2 cellular contexts compared by ENCODE assay signal in the genomic region with DNA sequence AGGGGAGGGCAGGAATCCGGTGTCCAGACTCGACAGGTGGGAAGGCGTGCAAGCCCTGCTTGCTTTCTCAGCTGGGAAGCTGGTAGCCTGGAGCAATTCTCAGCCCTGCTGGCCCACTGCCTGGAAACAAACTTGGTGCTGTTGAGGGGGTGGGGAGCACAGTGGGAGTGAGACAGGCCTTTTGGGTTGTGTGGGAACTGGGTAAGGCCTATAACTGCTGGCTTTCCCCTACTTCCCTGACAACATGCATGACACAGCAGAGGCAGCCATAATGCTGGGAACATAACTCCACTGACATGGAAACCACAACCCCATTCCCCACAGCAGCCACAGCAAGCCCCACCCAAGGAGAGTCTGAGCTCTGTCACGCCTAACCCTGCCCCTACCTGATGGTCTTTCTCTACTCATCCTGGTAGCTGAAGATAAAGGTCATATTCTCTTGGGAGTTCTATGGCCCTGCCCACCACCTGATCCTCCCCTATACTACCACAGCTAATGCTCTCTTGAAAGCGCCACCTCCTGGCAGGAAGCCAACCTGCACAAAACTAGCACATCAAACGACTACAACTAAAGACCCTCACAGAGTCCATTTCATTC.
TF ChIP-seq lines count a peak whose summit lies in the region.

No MANE protein-coding gene starts in this region.

TF ChIP-seq in HEK293, 187 proteins besides CTCF, POLR2A, EP300 and RAD21 (continued from another document):
- TF ChIP-seq, protein P1, sequence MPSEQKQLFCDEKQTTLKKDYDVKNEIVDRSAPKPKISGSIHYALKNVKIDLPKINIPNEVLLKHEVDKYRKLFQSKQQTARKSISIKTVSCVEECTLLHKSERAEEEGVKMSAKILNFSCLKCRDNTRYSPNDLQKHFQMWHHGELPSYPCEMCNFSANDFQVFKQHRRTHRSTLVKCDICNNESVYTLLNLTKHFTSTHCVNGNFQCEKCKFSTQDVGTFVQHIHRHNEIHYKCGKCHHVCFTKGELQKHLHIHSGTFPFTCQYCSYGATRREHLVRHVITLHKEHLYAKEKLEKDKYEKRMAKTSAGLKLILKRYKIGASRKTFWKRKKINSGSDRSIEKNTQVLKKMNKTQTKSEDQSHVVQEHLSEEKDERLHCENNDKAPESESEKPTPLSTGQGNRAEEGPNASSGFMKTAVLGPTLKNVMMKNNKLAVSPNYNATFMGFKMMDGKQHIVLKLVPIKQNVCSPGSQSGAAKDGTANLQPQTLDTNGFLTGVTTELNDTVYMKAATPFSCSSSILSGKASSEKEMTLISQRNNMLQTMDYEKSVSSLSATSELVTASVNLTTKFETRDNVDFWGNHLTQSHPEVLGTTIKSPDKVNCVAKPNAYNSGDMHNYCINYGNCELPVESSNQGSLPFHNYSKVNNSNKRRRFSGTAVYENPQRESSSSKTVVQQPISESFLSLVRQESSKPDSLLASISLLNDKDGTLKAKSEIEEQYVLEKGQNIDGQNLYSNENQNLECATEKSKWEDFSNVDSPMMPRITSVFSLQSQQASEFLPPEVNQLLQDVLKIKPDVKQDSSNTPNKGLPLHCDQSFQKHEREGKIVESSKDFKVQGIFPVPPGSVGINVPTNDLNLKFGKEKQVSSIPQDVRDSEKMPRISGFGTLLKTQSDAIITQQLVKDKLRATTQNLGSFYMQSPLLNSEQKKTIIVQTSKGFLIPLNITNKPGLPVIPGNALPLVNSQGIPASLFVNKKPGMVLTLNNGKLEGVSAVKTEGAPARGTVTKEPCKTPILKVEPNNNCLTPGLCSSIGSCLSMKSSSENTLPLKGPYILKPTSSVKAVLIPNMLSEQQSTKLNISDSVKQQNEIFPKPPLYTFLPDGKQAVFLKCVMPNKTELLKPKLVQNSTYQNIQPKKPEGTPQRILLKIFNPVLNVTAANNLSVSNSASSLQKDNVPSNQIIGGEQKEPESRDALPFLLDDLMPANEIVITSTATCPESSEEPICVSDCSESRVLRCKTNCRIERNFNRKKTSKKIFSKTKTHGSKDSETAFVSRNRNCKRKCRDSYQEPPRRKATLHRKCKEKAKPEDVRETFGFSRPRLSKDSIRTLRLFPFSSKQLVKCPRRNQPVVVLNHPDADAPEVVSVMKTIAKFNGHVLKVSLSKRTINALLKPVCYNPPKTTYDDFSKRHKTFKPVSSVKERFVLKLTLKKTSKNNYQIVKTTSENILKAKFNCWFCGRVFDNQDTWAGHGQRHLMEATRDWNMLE (tag by site-specific recombination; conservative IDR thresholded peaks at IDR 0.05; ENCODE audit: low read depth), result no peak
- TF ChIP-seq, protein P2, sequence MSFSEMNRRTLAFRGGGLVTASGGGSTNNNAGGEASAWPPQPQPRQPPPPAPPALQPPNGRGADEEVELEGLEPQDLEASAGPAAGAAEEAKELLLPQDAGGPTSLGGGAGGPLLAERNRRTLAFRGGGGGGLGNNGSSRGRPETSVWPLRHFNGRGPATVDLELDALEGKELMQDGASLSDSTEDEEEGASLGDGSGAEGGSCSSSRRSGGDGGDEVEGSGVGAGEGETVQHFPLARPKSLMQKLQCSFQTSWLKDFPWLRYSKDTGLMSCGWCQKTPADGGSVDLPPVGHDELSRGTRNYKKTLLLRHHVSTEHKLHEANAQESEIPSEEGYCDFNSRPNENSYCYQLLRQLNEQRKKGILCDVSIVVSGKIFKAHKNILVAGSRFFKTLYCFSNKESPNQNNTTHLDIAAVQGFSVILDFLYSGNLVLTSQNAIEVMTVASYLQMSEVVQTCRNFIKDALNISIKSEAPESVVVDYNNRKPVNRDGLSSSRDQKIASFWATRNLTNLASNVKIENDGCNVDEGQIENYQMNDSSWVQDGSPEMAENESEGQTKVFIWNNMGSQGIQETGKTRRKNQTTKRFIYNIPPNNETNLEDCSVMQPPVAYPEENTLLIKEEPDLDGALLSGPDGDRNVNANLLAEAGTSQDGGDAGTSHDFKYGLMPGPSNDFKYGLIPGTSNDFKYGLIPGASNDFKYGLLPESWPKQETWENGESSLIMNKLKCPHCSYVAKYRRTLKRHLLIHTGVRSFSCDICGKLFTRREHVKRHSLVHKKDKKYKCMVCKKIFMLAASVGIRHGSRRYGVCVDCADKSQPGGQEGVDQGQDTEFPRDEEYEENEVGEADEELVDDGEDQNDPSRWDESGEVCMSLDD (tag by site-specific recombination; IDR thresholded peaks at IDR 0.05), result no peak
- TF ChIP-seq ZBTB17 (tag by site-specific recombination; IDR thresholded peaks at IDR 0.05) (no peak), ZNF610 (tag by site-specific recombination; IDR thresholded peaks at IDR 0.05; ENCODE audit: borderline replicate concordance) (no peak), TRIM28 (IDR thresholded peaks at IDR 0.05; ENCODE audit: borderline replicate concordance, low read length) (no peak), GLI2 (tag by site-specific recombination; IDR thresholded peaks at IDR 0.05; ENCODE audit: borderline replicate concordance, low read depth) (no peak)
- TF ChIP-seq, protein P3, sequence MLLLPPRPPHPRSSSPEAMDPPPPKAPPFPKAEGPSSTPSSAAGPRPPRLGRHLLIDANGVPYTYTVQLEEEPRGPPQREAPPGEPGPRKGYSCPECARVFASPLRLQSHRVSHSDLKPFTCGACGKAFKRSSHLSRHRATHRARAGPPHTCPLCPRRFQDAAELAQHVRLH (tag by site-specific recombination; IDR thresholded peaks at IDR 0.05), result no peak

TF ChIP-seq in K562, 482 proteins besides CTCF, POLR2A, EP300 and RAD21 (continued from another document and continues in another):
- TF ChIP-seq MYBL2 (IDR thresholded peaks at IDR 0.05; ENCODE audit: low read depth), result no peak
- TF ChIP-seq MYBL2 (CRISPR knock-in tag; IDR thresholded peaks at IDR 0.05; ENCODE audit: borderline replicate concordance), result no peak
- 0 out of 2 replicates have a peak, but pooled peaks have one; percentile 16 for TF ChIP-seq MTA2 (IDR thresholded peaks at IDR 0.05; ENCODE audit: low read depth)
- peak; percentile 61; the same call in 1 of the 2 replicates for TF ChIP-seq NBN (IDR thresholded peaks at IDR 0.05; ENCODE audit: low read depth)
- TF ChIP-seq ZNF696 (CRISPR knock-in tag; conservative IDR thresholded peaks at IDR 0.05), result no peak
- TF ChIP-seq, protein P4, sequence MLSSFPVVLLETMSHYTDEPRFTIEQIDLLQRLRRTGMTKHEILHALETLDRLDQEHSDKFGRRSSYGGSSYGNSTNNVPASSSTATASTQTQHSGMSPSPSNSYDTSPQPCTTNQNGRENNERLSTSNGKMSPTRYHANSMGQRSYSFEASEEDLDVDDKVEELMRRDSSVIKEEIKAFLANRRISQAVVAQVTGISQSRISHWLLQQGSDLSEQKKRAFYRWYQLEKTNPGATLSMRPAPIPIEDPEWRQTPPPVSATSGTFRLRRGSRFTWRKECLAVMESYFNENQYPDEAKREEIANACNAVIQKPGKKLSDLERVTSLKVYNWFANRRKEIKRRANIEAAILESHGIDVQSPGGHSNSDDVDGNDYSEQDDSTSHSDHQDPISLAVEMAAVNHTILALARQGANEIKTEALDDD (IDR thresholded peaks at IDR 0.05), result peak; percentile 82
- no peak for TF ChIP-seq ATF1 (CRISPR knock-in tag; IDR thresholded peaks at IDR 0.05)
- TF ChIP-seq ATF1 (tag; IDR thresholded peaks at IDR 0.05), result peak; percentile 28; the same call in 1 of the 2 replicates
- TF ChIP-seq, protein P5, sequence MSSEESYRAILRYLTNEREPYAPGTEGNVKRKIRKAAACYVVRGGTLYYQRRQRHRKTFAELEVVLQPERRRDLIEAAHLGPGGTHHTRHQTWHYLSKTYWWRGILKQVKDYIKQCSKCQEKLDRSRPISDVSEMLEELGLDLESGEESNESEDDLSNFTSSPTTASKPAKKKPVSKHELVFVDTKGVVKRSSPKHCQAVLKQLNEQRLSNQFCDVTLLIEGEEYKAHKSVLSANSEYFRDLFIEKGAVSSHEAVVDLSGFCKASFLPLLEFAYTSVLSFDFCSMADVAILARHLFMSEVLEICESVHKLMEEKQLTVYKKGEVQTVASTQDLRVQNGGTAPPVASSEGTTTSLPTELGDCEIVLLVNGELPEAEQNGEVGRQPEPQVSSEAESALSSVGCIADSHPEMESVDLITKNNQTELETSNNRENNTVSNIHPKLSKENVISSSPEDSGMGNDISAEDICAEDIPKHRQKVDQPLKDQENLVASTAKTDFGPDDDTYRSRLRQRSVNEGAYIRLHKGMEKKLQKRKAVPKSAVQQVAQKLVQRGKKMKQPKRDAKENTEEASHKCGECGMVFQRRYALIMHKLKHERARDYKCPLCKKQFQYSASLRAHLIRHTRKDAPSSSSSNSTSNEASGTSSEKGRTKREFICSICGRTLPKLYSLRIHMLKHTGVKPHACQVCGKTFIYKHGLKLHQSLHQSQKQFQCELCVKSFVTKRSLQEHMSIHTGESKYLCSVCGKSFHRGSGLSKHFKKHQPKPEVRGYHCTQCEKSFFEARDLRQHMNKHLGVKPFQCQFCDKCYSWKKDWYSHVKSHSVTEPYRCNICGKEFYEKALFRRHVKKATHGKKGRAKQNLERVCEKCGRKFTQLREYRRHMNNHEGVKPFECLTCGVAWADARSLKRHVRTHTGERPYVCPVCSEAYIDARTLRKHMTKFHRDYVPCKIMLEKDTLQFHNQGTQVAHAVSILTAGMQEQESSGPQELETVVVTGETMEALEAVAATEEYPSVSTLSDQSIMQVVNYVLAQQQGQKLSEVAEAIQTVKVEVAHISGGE (CRISPR knock-in tag; IDR thresholded peaks at IDR 0.05), result 0 out of 6 replicates have a peak, but pooled peaks of 1 of the 3 experiments have one; percentile 17
- TF ChIP-seq CBFA2T3 (IDR thresholded peaks at IDR 0.05), result peak; percentile 79
- no peak for TF ChIP-seq HLTF (IDR thresholded peaks at IDR 0.05)
- TF ChIP-seq FOXK2 (conservative IDR thresholded peaks at IDR 0.05 in 1 of 2, IDR thresholded peaks at IDR 0.05 in 1 of 2; ENCODE audit: low read depth in 2 of 2), result peak; percentile 66 to 80
- TF ChIP-seq TAL1 (IDR thresholded peaks at IDR 0.05), result peak; percentile 63
- peak; percentile 77 for TF ChIP-seq DPF2 (IDR thresholded peaks at IDR 0.05)
- TF ChIP-seq ESRRA (IDR thresholded peaks at IDR 0.05; ENCODE audit: borderline replicate concordance, low read depth), result peak; percentile 74; the same call in 1 of the 2 replicates
- no peak for TF ChIP-seq ZFPM2 (CRISPR knock-in tag; IDR thresholded peaks at IDR 0.05)
- peak; percentile 95 for TF ChIP-seq ZEB2 (IDR thresholded peaks at IDR 0.05)
- TF ChIP-seq TCF7 (IDR thresholded peaks at IDR 0.05; ENCODE audit: borderline replicate concordance), result peak; percentile 55; the same call in 1 of the 2 replicates
- peak; percentile 76 for TF ChIP-seq C11orf30 (IDR thresholded peaks at IDR 0.05; ENCODE audit: low read depth)
- 0 out of 2 replicates have a peak, but pooled peaks have one; percentile 9 for TF ChIP-seq ZNF12 (CRISPR knock-in tag; IDR thresholded peaks at IDR 0.05)
- TF ChIP-seq MTA3 (IDR thresholded peaks at IDR 0.05; ENCODE audit: borderline replicate concordance), result peak; percentile 75; the same call in 1 of the 2 replicates
- TF ChIP-seq ZNF436 (CRISPR knock-in tag; IDR thresholded peaks at IDR 0.05), result no peak
- TF ChIP-seq HCFC1 (IDR thresholded peaks at IDR 0.05; ENCODE audit: low read depth, low read length), result no peak
- TF ChIP-seq SOX6 (IDR thresholded peaks at IDR 0.05), result peak; percentile 61; the same call in 1 of the 2 replicates
- TF ChIP-seq ZBTB7A (IDR thresholded peaks at IDR 0.05; ENCODE audit: borderline replicate concordance, control insufficient read depth, low read depth, low read length), result peak; percentile 25; the same call in 1 of the 2 replicates
- no peak for TF ChIP-seq NR2C2 (CRISPR knock-in tag; IDR thresholded peaks at IDR 0.05)
- TF ChIP-seq NR2C2 (tag; IDR thresholded peaks at IDR 0.05), result no peak
- 0 out of 4 replicates have a peak, but pooled peaks of 1 of the 2 experiments have one; percentile 25 for TF ChIP-seq TRIM24 (IDR thresholded peaks at IDR 0.05)
- peak; percentile 63 for TF ChIP-seq ATF7 (IDR thresholded peaks at IDR 0.05)
- TF ChIP-seq, protein P6, sequence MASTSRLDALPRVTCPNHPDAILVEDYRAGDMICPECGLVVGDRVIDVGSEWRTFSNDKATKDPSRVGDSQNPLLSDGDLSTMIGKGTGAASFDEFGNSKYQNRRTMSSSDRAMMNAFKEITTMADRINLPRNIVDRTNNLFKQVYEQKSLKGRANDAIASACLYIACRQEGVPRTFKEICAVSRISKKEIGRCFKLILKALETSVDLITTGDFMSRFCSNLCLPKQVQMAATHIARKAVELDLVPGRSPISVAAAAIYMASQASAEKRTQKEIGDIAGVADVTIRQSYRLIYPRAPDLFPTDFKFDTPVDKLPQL (IDR thresholded peaks at IDR 0.05; ENCODE audit: extremely low read depth, insufficient read length), result no peak
- TF ChIP-seq FOSL1 (tag; conservative IDR thresholded peaks at IDR 0.05), result peak; percentile 43; the same call in 1 of the 2 replicates
- peak; percentile 76; the same call in 1 of the 2 replicates for TF ChIP-seq MECOM (CRISPR knock-in tag; IDR thresholded peaks at IDR 0.05)
- no peak for TF ChIP-seq DACH1 (IDR thresholded peaks at IDR 0.05; ENCODE audit: partially characterized antibody)
- TF ChIP-seq ZFP36 (IDR thresholded peaks at IDR 0.05; ENCODE audit: low read depth, low read length, partially characterized antibody), result no peak
- 0 out of 2 replicates have a peak, but pooled peaks have one; percentile 22 for TF ChIP-seq SP1 (CRISPR knock-in tag; IDR thresholded peaks at IDR 0.05)
- no peak for TF ChIP-seq ZNF324 (CRISPR knock-in tag; IDR thresholded peaks at IDR 0.05)
- no peak for TF ChIP-seq PHB (CRISPR knock-in tag; IDR thresholded peaks at IDR 0.05)
- TF ChIP-seq, protein P7, sequence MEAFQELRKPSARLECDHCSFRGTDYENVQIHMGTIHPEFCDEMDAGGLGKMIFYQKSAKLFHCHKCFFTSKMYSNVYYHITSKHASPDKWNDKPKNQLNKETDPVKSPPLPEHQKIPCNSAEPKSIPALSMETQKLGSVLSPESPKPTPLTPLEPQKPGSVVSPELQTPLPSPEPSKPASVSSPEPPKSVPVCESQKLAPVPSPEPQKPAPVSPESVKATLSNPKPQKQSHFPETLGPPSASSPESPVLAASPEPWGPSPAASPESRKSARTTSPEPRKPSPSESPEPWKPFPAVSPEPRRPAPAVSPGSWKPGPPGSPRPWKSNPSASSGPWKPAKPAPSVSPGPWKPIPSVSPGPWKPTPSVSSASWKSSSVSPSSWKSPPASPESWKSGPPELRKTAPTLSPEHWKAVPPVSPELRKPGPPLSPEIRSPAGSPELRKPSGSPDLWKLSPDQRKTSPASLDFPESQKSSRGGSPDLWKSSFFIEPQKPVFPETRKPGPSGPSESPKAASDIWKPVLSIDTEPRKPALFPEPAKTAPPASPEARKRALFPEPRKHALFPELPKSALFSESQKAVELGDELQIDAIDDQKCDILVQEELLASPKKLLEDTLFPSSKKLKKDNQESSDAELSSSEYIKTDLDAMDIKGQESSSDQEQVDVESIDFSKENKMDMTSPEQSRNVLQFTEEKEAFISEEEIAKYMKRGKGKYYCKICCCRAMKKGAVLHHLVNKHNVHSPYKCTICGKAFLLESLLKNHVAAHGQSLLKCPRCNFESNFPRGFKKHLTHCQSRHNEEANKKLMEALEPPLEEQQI (IDR thresholded peaks at IDR 0.05), result peak; percentile 77; the same call in 1 of the 2 replicates
- TF ChIP-seq MAFK (IDR thresholded peaks at IDR 0.05; ENCODE audit: low read length), result peak; percentile 37; the same call in 1 of the 2 replicates
- TF ChIP-seq SRF (CRISPR knock-in tag; IDR thresholded peaks at IDR 0.05), result 0 out of 4 replicates have a peak, but pooled peaks of 1 of the 2 experiments have one; percentile 15
- no peak for TF ChIP-seq ZNF57 (CRISPR knock-in tag; IDR thresholded peaks at IDR 0.05)
- TF ChIP-seq TCF3 (CRISPR knock-in tag; IDR thresholded peaks at IDR 0.05), result peak; percentile 89
- peak; percentile 94 for TF ChIP-seq NFIC (IDR thresholded peaks at IDR 0.05)
- no peak for TF ChIP-seq SRSF9 (IDR thresholded peaks at IDR 0.05; ENCODE audit: borderline replicate concordance, low read depth, low read length)
- TF ChIP-seq, protein P8, sequence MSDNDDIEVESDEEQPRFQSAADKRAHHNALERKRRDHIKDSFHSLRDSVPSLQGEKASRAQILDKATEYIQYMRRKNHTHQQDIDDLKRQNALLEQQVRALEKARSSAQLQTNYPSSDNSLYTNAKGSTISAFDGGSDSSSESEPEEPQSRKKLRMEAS (CRISPR knock-in tag; IDR thresholded peaks at IDR 0.05), result peak; percentile 43; the same call in 1 of the 2 replicates
